In the genomic region with DNA sequence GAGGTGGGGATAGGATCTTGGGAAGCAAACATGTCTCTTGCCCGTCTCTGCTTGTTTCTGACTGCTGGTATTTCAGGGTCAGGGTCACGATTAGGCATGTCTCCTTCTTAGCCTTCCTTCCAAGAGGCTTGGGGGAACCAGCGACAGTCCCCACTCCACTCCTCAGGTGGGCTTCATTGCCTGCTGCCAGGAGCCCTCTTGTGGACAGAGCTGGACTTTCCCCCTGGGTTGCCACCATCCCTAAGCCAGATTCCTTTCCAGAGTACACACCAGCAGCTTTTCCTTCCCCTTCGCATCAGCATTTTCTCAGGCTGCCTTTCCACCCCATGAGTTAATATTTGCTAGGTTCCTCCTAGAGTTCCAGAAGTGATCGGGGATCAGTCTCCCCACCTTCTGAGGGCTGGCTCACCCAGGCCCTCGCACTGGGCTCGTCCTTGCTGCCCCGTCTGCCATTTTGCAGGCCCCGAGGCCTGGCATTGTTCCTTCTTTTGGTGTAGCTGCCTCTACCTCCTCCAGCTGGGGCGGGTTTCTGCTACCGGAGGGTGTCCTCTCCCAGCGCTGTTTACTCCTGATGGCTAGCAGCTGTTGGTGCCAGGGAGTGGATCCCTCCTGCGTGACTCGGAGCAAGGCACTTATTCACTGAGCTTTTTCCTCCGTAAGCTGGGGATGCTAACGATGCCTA, we compare ENCODE assay signal across 8 cellular contexts. TPM values are rescaled to one million over a fixed set of nuclear protein-coding genes. Genes with fewer than 3 reads are reported as not detected.
DNase-seq lines count a peak whose midpoint lies in the region; ATAC-seq and TF ChIP-seq lines count a peak whose summit lies in the region.

No MANE protein-coding gene starts in this region.

- 59 to 62% methylated on average over 16 of the region's 16 CpGs for WGBS in thyroid gland, 2 donors

- peak; percentile 65 for ATAC-seq in lower lobe of right lung
- ATAC-seq in GM18858 (IDR thresholded peaks at IDR 0.05; ENCODE audit: unreplicated experiment), result no peak

- no peak for TF ChIP-seq POLR2A in thyroid gland (IDR thresholded peaks at IDR 0.05)

- H3K4me3 ChIP-seq in lower lobe of right lung (no peak overlapping the region), thyroid gland (replicated peaks in 1 of 3) (no peak overlapping the region)

- peaks cover 5% of the 10 kb centered on the region for H3K36me3 ChIP-seq in lower lobe of right lung
- H3K36me3 ChIP-seq in thyroid gland, result peaks cover 7 to 11% of the 10 kb centered on the region in 2 donors

- no peaks in the 10 kb centered on the region for H3K27me3 ChIP-seq in lower lobe of right lung (ENCODE audit: low read depth)
- H3K27me3 ChIP-seq in thyroid gland, result no peaks in the 10 kb centered on the region

- H3K9me3 ChIP-seq in lower lobe of right lung, result no peaks in the 10 kb centered on the region
- H3K9me3 ChIP-seq in thyroid gland, result no peaks in the 10 kb centered on the region

- intact Hi-C loops in lower lobe of right lung (cut with DNase I), result no loop called here
- intact Hi-C loops in thyroid gland (cut with DNase I), result loop anchor here (5.0 kb wide), 1 partner anchor 201 kb away; no protein-coding TSS in a partner anchor

- peak; percentile 88 for TF ChIP-seq CTCF in GM12874 (IDR thresholded peaks at IDR 0.05; ENCODE audit: insufficient read depth, low read depth, low read length)
- peak; percentile 68 for TF ChIP-seq CTCF in lower lobe of right lung (IDR thresholded peaks at IDR 0.05)
- peak; percentile 50 to 84 (median 79) for TF ChIP-seq CTCF in thyroid gland (IDR thresholded peaks at IDR 0.05)

- H3K27ac ChIP-seq in lower lobe of right lung (no peak overlapping the region), thyroid gland (no peak overlapping the region)

- in situ Hi-C loops in ACHN (cut with HindIII; ENCODE audit: low pct_ligation_motif_present, low pct_unique_long_range_greater_than_20kb, low sequenced_read_pairs), result no loop called here

- peaks cover 22% of the 10 kb centered on the region for H3K4me1 ChIP-seq in lower lobe of right lung
- peaks cover 11 to 24% of the 10 kb centered on the region in 2 donors for H3K4me1 ChIP-seq in thyroid gland

- DNase-seq in ACHN (peak; percentile 56), NCI-H1930 (lab: John Stamatoyannopoulos, UW) (peak; percentile 49 to 70), T1000 (lab: John Stamatoyannopoulos, UW) (peak; percentile 29), dermis blood vessel endothelial cell (peak; percentile 79), lower lobe of right lung (no peak), thyroid gland (peak; percentile 70 to 73)

RNA-seq across cellular contexts. Expression of gene C20orf144, which starts 8.8 kb away (rescaled TPM):
- 0.05 TPM in 1 of 2 replicates, not detected in the other for total RNA-seq in dermis blood vessel endothelial cell
- total RNA-seq in lower lobe of right lung, result not detected
- total RNA-seq in thyroid gland, result under 1 TPM in 1 of 4 donors, not detected in 3; 0.13 TPM

RNA-seq across cellular contexts. Expression of gene ACTL10, which starts 13.4 kb away (rescaled TPM):
- 1.9 and 2.2 TPM in 2 replicates for total RNA-seq in dermis blood vessel endothelial cell
- 1.3 TPM for total RNA-seq in lower lobe of right lung
- total RNA-seq in thyroid gland, result 1 to 10 TPM; 2.1 to 3.9 (median 2.6) TPM

RNA-seq across cellular contexts. Expression of gene NECAB3, which starts 20.9 kb away (rescaled TPM):
- total RNA-seq in dermis blood vessel endothelial cell (10.2 and 12.4 TPM in 2 replicates), lower lobe of right lung (60.3 TPM), thyroid gland (10 to 100 TPM; 65.2 to 99.8 (median 73.4) TPM)

RNA-seq across cellular contexts. Expression of gene E2F1, which starts 32.8 kb away (rescaled TPM):
- total RNA-seq in dermis blood vessel endothelial cell (11.2 and 16.1 TPM in 2 replicates), lower lobe of right lung (3.9 TPM), thyroid gland (under 1 TPM in 3 of 4 donors, not detected in 1; 0.42 to 0.89 (median 0.67) TPM)
